ENCODE assay signal across 25 cellular contexts in genomic region chr3:192281207-192281880, GRCh38.
DNase-seq lines count a peak whose midpoint lies in the region; ATAC-seq, FAIRE-seq and TF ChIP-seq lines count a peak whose summit lies in the region.
"Had no signal": no experiment of that assay in that cellular context is flagged by ENCODE, and none has a peak within 500 bp of the region (broad histone marks: within the 10 kb centered on the region; RNA-seq: fewer than 3 reads in every experiment).

No MANE protein-coding gene starts in this region.

- no peaks in the 10 kb centered on the region for H3F3A ChIP-seq in SU-DHL-6 (ENCODE audit: insufficient read depth)

- H3K79me2 ChIP-seq in HepG2 (ENCODE audit: insufficient read depth, low read length) (no peaks in the 10 kb centered on the region), SU-DHL-6 (ENCODE audit: insufficient read depth, low read length) (no peaks in the 10 kb centered on the region)

- H3K27me3 ChIP-seq in HepG2 (ENCODE audit: control insufficient read depth in 1 of 2, insufficient read depth in 2 of 2, low read length in 2 of 2): no peaks in the 10 kb centered on the region
- H3K27me3 ChIP-seq in right lobe of liver: no peaks in the 10 kb centered on the region
- no peaks in the 10 kb centered on the region for H3K27me3 ChIP-seq in SU-DHL-6 (ENCODE audit: low read length)
- no peaks in the 10 kb centered on the region for H3K27me3 ChIP-seq in ovary
- H3K27me3 ChIP-seq: BE2C had no signal

- ATAC-seq in HepG2: no peak
- no peak for ATAC-seq in right lobe of liver
- no peak for ATAC-seq in HG03457 (IDR thresholded peaks at IDR 0.05; ENCODE audit: unreplicated experiment)
- ATAC-seq: GM12878, HCT116, T-cell had no signal

- H3K4me3 ChIP-seq in HepG2 (replicated peaks in 1 of 3; ENCODE audit: insufficient read depth in 1 of 3, low read depth in 2 of 3, low read length in 3 of 3) (no peak overlapping the region), right lobe of liver (no peak overlapping the region), SU-DHL-6 (ENCODE audit: insufficient read depth, low read length, poor library complexity, severe bottlenecking) (no peak overlapping the region), ovary (no peak overlapping the region)
- H3K4me3 ChIP-seq: GM12878, PC-9 had no signal

- CTCF ChIA-PET in HepG2 (lab: Yijun Ruan, JAX; ENCODE audit: low intra/inter-chr PET ratio, low total read pairs): no interaction called here

- no peak for TF ChIP-seq EP300 in HepG2 (IDR thresholded peaks at IDR 0.05; ENCODE audit: low read depth in 2 of 2, low read length in 2 of 2)
- TF ChIP-seq EP300 in HepG2 (CRISPR knock-in tag; IDR thresholded peaks at IDR 0.05; ENCODE audit: borderline replicate concordance): no peak
- no peak for TF ChIP-seq EP300 in ovary (IDR thresholded peaks at IDR 0.05)

- 0% methylated on average over 6 of the region's 6 CpGs for WGBS in HepG2 (ENCODE audit: low lambda C conversion rate)
- 57% methylated on average over 6 of the region's 6 CpGs for WGBS in right lobe of liver (ENCODE audit: insufficient coverage, low coverage, low lambda C conversion rate, missing lambda C conversion rate)
- WGBS in ovary, 3 donors: 73 to 79% (median 76%) methylated on average over 6 of the region's 6 CpGs

- H3K9ac ChIP-seq in HepG2 (ENCODE audit: insufficient read depth, low read depth, low read length) (no peak overlapping the region), SU-DHL-6 (ENCODE audit: low read length) (no peak overlapping the region)

- H2AFZ ChIP-seq in HepG2 (ENCODE audit: low read length) (no peak overlapping the region), SU-DHL-6 (ENCODE audit: low read depth, low read length, severe bottlenecking) (peak overlapping the region; percentile 23)
- H2AFZ ChIP-seq: PC-9 had no signal

- H3K4me2 ChIP-seq in HepG2 (ENCODE audit: low read depth, low read length) (no peak overlapping the region), SU-DHL-6 (ENCODE audit: low read depth, low read length, poor library complexity, severe bottlenecking) (no peak overlapping the region)
- H3K4me2 ChIP-seq: PC-9 had no signal

- FAIRE-seq in HepG2 (lab: Jason Lieb, UNC): no peak
- FAIRE-seq: GM12878 had no signal

- no peak for TF ChIP-seq CTCF in HepG2 (CRISPR knock-in tag; IDR thresholded peaks at IDR 0.05)
- TF ChIP-seq CTCF in right lobe of liver (IDR thresholded peaks at IDR 0.05): no peak
- TF ChIP-seq CTCF in SU-DHL-6 (IDR thresholded peaks at IDR 0.05; ENCODE audit: insufficient read depth, low read length, poor library complexity, severe bottlenecking): no peak
- TF ChIP-seq CTCF in ovary (IDR thresholded peaks at IDR 0.05): no peak

- BruUV-seq in HepG2 (replicated peaks; lab: Mats Ljungman, UMichigan): no TSS peak

- TF ChIP-seq RAD21 in HepG2 (CRISPR knock-in tag; IDR thresholded peaks at IDR 0.05): no peak

- no peaks in the 10 kb centered on the region for H3K9me3 ChIP-seq in HepG2 (ENCODE audit: low read length)
- no peaks in the 10 kb centered on the region for H3K9me3 ChIP-seq in right lobe of liver
- no peaks in the 10 kb centered on the region for H3K9me3 ChIP-seq in SU-DHL-6 (ENCODE audit: insufficient read depth, low read length)
- H3K9me3 ChIP-seq in ovary: no peaks in the 10 kb centered on the region
- H3K9me3 ChIP-seq: BE2C had no signal

- no peak for DNase-seq in HepG2 (ENCODE audit: low spot score)
- no peak for DNase-seq in right lobe of liver
- peak; percentile 98 to 99 for DNase-seq in NCI-H524 (lab: John Stamatoyannopoulos, UW)
- no peak for DNase-seq in ovary
- DNase-seq in caudate nucleus (lab: John Stamatoyannopoulos, UW): no peak
- DNase-seq: ACHN; BE2C; CD8-positive, alpha-beta memory T cell; DMS79; EL; GDM1; NCI-H1048; NCI-H1417; NCI-H1694; NCI-H2081; NCI-H2227 treated with DMSO at 0.1 percent for 48 hours; NCI-H774; PC-9; SHP77; T-cell had no signal

- no peaks in the 10 kb centered on the region for H4K20me1 ChIP-seq in HepG2 (ENCODE audit: insufficient read depth, low read length)
- no peaks in the 10 kb centered on the region for H4K20me1 ChIP-seq in SU-DHL-6 (ENCODE audit: low read depth, low read length)

- TF ChIP-seq POLR2A in HepG2 (IDR thresholded peaks at IDR 0.05; ENCODE audit: insufficient read depth in 1 of 2, low read depth in 2 of 2, low read length in 2 of 2) (no peak), right lobe of liver (IDR thresholded peaks at IDR 0.05) (no peak), ovary (IDR thresholded peaks at IDR 0.05) (no peak)

- POLR2A ChIA-PET in HepG2 (lab: Yijun Ruan, JAX): no interaction called here

- no peaks in the 10 kb centered on the region for H3K9me2 ChIP-seq in SU-DHL-6 (replicated peaks; ENCODE audit: insufficient read depth, low read length)

- in situ Hi-C loops in HepG2 (cut with HindIII; ENCODE audit: extremely low pct_ligation_motif_present, low pct_unique_long_range_greater_than_20kb): no loop called here

- H3K4me1 ChIP-seq in HepG2 (ENCODE audit: insufficient read depth, low read length) (no peaks in the 10 kb centered on the region), right lobe of liver (peaks cover 0 to 5% (median 0%) of the 10 kb centered on the region in 4 donors), ovary (ENCODE audit: insufficient read depth) (no peaks in the 10 kb centered on the region)
- H3K4me1 ChIP-seq: BE2C had no signal

- intact Hi-C loops in HepG2 (cut with micrococcal nuclease; ENCODE audit: unreplicated experiment): no loop called here
- intact Hi-C loops in right lobe of liver (cut with DNase I): no loop called here
- intact Hi-C loops in ovary (cut with DNase I): loop anchor here in 1 of 4 donors (10.0 kb wide), 1 partner anchor 913 kb away; no protein-coding TSS in a partner anchor

- H3K27ac ChIP-seq in HepG2 (ENCODE audit: extremely low read length, insufficient read depth, low read length) (no peak overlapping the region), right lobe of liver (no peak overlapping the region), SU-DHL-6 (ENCODE audit: low read depth, low read length) (no peak overlapping the region), ovary (no peak overlapping the region), caudate nucleus (ENCODE audit: low read depth, low read length) (no peak overlapping the region)
- H3K27ac ChIP-seq: HL-60, PC-9 had no signal

- H3K36me3 ChIP-seq in HepG2 (replicated peaks in 1 of 2; ENCODE audit: control insufficient read depth in 1 of 2, insufficient read depth in 2 of 2, low read length in 2 of 2) (no peaks in the 10 kb centered on the region), right lobe of liver (no peaks in the 10 kb centered on the region), SU-DHL-6 (ENCODE audit: low read length) (no peaks in the 10 kb centered on the region), ovary (no peaks in the 10 kb centered on the region)
- H3K36me3 ChIP-seq: BE2C had no signal

TF ChIP-seq in HepG2, 621 proteins besides CTCF, POLR2A, EP300 and RAD21:
- TF ChIP-seq ZNF382 (CRISPR knock-in tag; IDR thresholded peaks at IDR 0.05; ENCODE audit: borderline replicate concordance): no peak
- TF ChIP-seq ATF7 (IDR thresholded peaks at IDR 0.05): peak; percentile 69
- TF ChIP-seq ATF7 (CRISPR knock-in tag; IDR thresholded peaks at IDR 0.05): no peak

Comparison
In these comparisons a context has a peak if more than half of its experiments do, and no peak if none do; other contexts are left out.
1. DNase-seq: peak in NCI-H524 (2 of 2); none in HepG2 (single experiment), right lobe of liver (0 of 3), ovary (0 of 5) and caudate nucleus (0 of 61).